Comparison of ENCODE assay signal across 22 cellular contexts in the genomic region with DNA sequence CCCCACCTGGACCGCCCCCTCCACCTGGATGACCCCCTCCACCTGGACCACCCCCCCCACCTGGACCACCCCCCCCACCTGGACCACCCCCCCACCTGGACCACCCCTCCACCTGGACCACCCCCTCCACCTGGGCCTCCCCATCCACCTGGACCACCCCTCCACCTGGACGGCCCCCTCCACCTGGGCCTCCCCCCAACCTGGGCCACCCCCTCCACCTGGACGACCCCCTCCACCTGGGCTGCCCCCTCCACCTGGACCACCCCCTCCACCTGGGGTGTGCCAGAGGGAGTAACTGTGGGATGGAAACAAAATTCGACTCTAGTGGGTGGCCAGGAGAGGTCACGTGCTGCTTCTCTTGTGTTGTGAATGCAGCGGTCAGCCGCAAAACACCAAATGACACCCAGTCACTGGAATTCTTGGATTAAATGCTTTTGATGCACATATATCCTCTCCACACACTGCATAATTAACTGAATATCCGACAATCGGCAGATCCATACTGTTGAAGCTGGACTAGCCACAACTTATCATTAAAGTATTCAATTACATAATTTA.
"Had no signal": no experiment of that assay in that cellular context is flagged by ENCODE, and none has a peak within 500 bp of the region (broad histone marks: within the 10 kb centered on the region; RNA-seq: fewer than 3 reads in every experiment).

No MANE protein-coding gene starts in this region.

- ATAC-seq: activated CD8-positive, alpha-beta T cell treated with anti-CD3 and anti-CD28 coated beads, Interleukin-2, amount 10 ng/mL, durations not matched to agents 7 days and 5 days; gastrocnemius medialis; left cardiac atrium; T-cell had no signal

- DNase-seq: activated CD4-positive, alpha-beta T cell treated with anti-CD3 and anti-CD28 coated beads for 1 hour; activated CD4-positive, alpha-beta T cell treated with anti-CD3 and anti-CD28 coated beads, Interleukin-2, amount 50 U/mL, for 1 hour; activated CD8-positive, alpha-beta T cell treated with anti-CD3 and anti-CD28 coated beads, Interleukin-2, amount 10 ng/mL, durations not matched to agents 7 days and 5 days; adrenal gland; esophagus squamous epithelium; gastrocnemius medialis; hypothalamus; left cardiac atrium; nucleus accumbens; retina; stimulated activated CD4-positive, alpha-beta T cell treated with anti-CD3 and anti-CD28 coated beads, Interleukin-12 subunit alpha, Interleukin-12 subunit beta, amount 100 ng/mL, for 4 hours; stimulated activated CD4-positive, alpha-beta T cell treated with anti-CD3 and anti-CD28 coated beads, Interleukin-4, amount 100 ng/mL, for 4 hours; stomach; T-cell; transverse colon; WERI-Rb-1 had no signal

- H3K36me3 ChIP-seq: adrenal gland, breast epithelium, esophagus squamous epithelium, gastrocnemius medialis, stomach, transverse colon, WERI-Rb-1 had no signal

- H3K9me3 Mint-ChIP-seq: T-helper 2 cell treated with Interferon-gamma antibody and Interleukin-4, amounts not matched to agents 5 μg/mL and 100 μg/mL, for 36 hours had no signal

- H3K27me3 Mint-ChIP-seq: activated naive CD8-positive, alpha-beta T cell; progenitor cell of endocrine pancreas; T-cell had no signal

- H3K27ac Mint-ChIP-seq: activated CD8-positive, alpha-beta T cell treated with anti-CD3 and anti-CD28 coated beads, Interleukin-2, amount 10 ng/mL, durations not matched to agents 7 days and 5 days; activated naive CD8-positive, alpha-beta T cell; activated T-helper 1 cell treated with anti-CD3 and anti-CD28 coated beads, Interleukin-12 subunit alpha, Interleukin-12 subunit beta, Interleukin-2, Interleukin-4 antibody, amounts not matched to agents 30 ng/mL and 10 ng/mL and 1 ng/mL, durations not matched to agents 14 hours and 24 hours and 36 hours; progenitor cell of endocrine pancreas; T-cell; T-helper 2 cell treated with Interferon-gamma antibody and Interleukin-4, amounts not matched to agents 5 μg/mL and 100 μg/mL, for 36 hours had no signal

- H3K27me3 ChIP-seq: adrenal gland, breast epithelium, gastrocnemius medialis, stomach, transverse colon had no signal

- H3K4me1 Mint-ChIP-seq: T-cell had no signal

- H3K4me3 Mint-ChIP-seq: activated CD8-positive, alpha-beta T cell treated with anti-CD3 and anti-CD28 coated beads, Interleukin-2, amount 10 ng/mL, durations not matched to agents 7 days and 5 days; activated naive CD8-positive, alpha-beta T cell; activated T-helper 1 cell treated with anti-CD3 and anti-CD28 coated beads, Interleukin-12 subunit alpha, Interleukin-12 subunit beta, Interleukin-2, Interleukin-4 antibody, amounts not matched to agents 30 ng/mL and 10 ng/mL and 1 ng/mL, durations not matched to agents 14 hours and 24 hours and 36 hours; T-cell; T-helper 2 cell treated with Interferon-gamma antibody and Interleukin-4, amounts not matched to agents 5 μg/mL and 100 μg/mL, for 36 hours had no signal

- H3K9me3 ChIP-seq: adrenal gland, esophagus squamous epithelium, gastrocnemius medialis, stomach, transverse colon had no signal

- H3K4me3 ChIP-seq: adrenal gland, breast epithelium, coronary artery, esophagus squamous epithelium, gastrocnemius medialis, stomach, transverse colon had no signal

- H3K36me3 Mint-ChIP-seq: activated naive CD8-positive, alpha-beta T cell; T-cell had no signal

- H3K4me1 ChIP-seq: adrenal gland, breast epithelium, gastrocnemius medialis had no signal

- H3K27ac ChIP-seq: adrenal gland, breast epithelium, coronary artery, esophagus squamous epithelium, gastrocnemius medialis, stomach, transverse colon, WERI-Rb-1 had no signal
